ENCODE assay signal across 9 cellular contexts in the genomic region with DNA sequence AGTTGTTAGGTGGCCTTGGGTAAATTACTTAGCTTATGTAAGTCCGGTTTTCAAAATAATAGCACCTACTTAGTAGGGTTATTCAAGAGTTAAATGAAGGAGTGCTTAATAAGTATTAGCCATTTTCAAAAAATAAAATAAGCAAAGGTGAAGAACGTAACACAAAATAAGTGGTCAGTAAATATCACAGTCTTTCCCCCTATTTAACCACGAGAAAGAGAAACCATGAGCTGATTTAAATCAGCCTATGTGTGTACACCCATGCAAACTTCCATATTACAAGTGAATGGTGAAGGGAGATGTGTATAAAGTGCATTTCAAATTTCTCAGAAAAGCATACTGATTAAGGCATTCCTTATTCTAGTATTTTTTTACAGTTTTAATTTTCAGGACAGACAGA. TPM values are rescaled to one million over a fixed set of nuclear protein-coding genes. Genes with fewer than 3 reads are reported as not detected.
A peak's percentile ranks its signal among the peaks of the same experiment; 100 is the strongest.
DNase-seq lines count a peak whose midpoint lies in the region; ATAC-seq and TF ChIP-seq lines count a peak whose summit lies in the region.
"Had no signal": no experiment of that assay in that cellular context is flagged by ENCODE, and none has a peak within 500 bp of the region (broad histone marks: within the 10 kb centered on the region; RNA-seq: fewer than 3 reads in every experiment).

No MANE protein-coding gene starts in this region.

- CTCF ChIA-PET in activated CD4-positive, alpha-beta memory T cell treated with anti-CD3 and anti-CD28 coated beads for 36 hours (lab: Charles Lee): interaction anchor here (0.7 to 13.8 kb wide), 13 partner anchors 7 to 109 kb away, joined by 3 to 96 read pairs (median 7); no protein-coding TSS in a partner anchor

- H3K27me3 Mint-ChIP-seq in activated CD4-positive, alpha-beta memory T cell treated with anti-CD3 and anti-CD28 coated beads for 36 hours: no peaks in the 10 kb centered on the region
- H3K27me3 Mint-ChIP-seq in glutamatergic neuron (ENCODE audit: unreplicated experiment): no peaks in the 10 kb centered on the region

- intact Hi-C loops in activated CD4-positive, alpha-beta memory T cell treated with anti-CD3 and anti-CD28 coated beads for 36 hours (cut with micrococcal nuclease): loop anchor here (5.0 kb wide), 1 partner anchor 572 kb away; the partner anchor contains the start of gene ATF2

- H3K4me3 ChIP-seq in BLaER1 (peak overlapping the region; percentile 69), mucosa of rectum (ENCODE audit: low read length in 2 of 2) (peak overlapping the region in 1 of 2 donors; percentile 63)

- H3K27me3 ChIP-seq in BLaER1 (no peaks in the 10 kb centered on the region), mucosa of rectum (ENCODE audit: control insufficient read depth in 2 of 2, insufficient read depth in 2 of 2, low read length in 2 of 2) (no peaks in the 10 kb centered on the region)

- H3K36me3 ChIP-seq in BLaER1: peaks cover 15% of the 10 kb centered on the region
- no peaks in the 10 kb centered on the region for H3K36me3 ChIP-seq in mucosa of rectum (ENCODE audit: control insufficient read depth in 2 of 2, insufficient read depth in 2 of 2, low read length in 2 of 2)

- H3K9me3 ChIP-seq in BLaER1 (peaks cover 12% of the 10 kb centered on the region; the same call in 1 of the 2 replicates), mucosa of rectum (ENCODE audit: control insufficient read depth in 2 of 2, low read length in 2 of 2) (no peaks in the 10 kb centered on the region)

- peaks cover 60% of the 10 kb centered on the region for H3K4me1 ChIP-seq in BLaER1
- peaks cover 5 to 13% of the 10 kb centered on the region in 2 donors for H3K4me1 ChIP-seq in mucosa of rectum (ENCODE audit: control insufficient read depth in 2 of 2, insufficient read depth in 2 of 2, low read length in 2 of 2)

- H3K4me3 Mint-ChIP-seq in activated CD4-positive, alpha-beta memory T cell treated with anti-CD3 and anti-CD28 coated beads for 36 hours: peak overlapping the region; percentile 81
- no peak overlapping the region for H3K4me3 Mint-ChIP-seq in glutamatergic neuron (ENCODE audit: unreplicated experiment)

- H3K36me3 Mint-ChIP-seq in activated CD4-positive, alpha-beta memory T cell treated with anti-CD3 and anti-CD28 coated beads for 36 hours: peaks cover 35% of the 10 kb centered on the region
- H3K36me3 Mint-ChIP-seq in glutamatergic neuron (ENCODE audit: unreplicated experiment): peaks cover 10% of the 10 kb centered on the region

- H3K4me2 ChIP-seq in BLaER1: peak overlapping the region; percentile 81

- peaks cover 74% of the 10 kb centered on the region for H3K4me1 Mint-ChIP-seq in activated CD4-positive, alpha-beta memory T cell treated with anti-CD3 and anti-CD28 coated beads for 36 hours (ENCODE audit: low read depth)
- H3K4me1 Mint-ChIP-seq in glutamatergic neuron (ENCODE audit: low read depth, unreplicated experiment): peaks cover 10% of the 10 kb centered on the region

- peak overlapping the region; percentile 98 for H3K27ac Mint-ChIP-seq in activated CD4-positive, alpha-beta memory T cell treated with anti-CD3 and anti-CD28 coated beads for 36 hours
- H3K27ac Mint-ChIP-seq in glutamatergic neuron (ENCODE audit: unreplicated experiment): no peak overlapping the region

- ATAC-seq in GM21447 (IDR thresholded peaks at IDR 0.05; ENCODE audit: unreplicated experiment): peak; percentile 20
- no peak for ATAC-seq in GM18868 (IDR thresholded peaks at IDR 0.05; ENCODE audit: unreplicated experiment)
- ATAC-seq in GM18873 (IDR thresholded peaks at IDR 0.05; ENCODE audit: low FRiP score, unreplicated experiment): no peak

- no peak for TF ChIP-seq CTCF in glutamatergic neuron (IDR thresholded peaks at IDR 0.05; ENCODE audit: partially characterized antibody, unreplicated experiment)

- peak overlapping the region; percentile 94 for H3K9ac ChIP-seq in BLaER1
- peak overlapping the region in 1 of 2 donors; percentile 35 for H3K9ac ChIP-seq in mucosa of rectum (ENCODE audit: low read depth in 1 of 2, low read length in 2 of 2)

- POLR2A ChIA-PET in activated CD4-positive, alpha-beta memory T cell treated with anti-CD3 and anti-CD28 coated beads for 36 hours (lab: Charles Lee): interaction anchor here (0.7 to 11.0 kb wide), 12 partner anchors 11 to 111 kb away, joined by 3 to 126 read pairs (median 5); partner anchors contain the start of gene GPR155

- no peaks in the 10 kb centered on the region for H4K20me1 ChIP-seq in BLaER1

- no peak for DNase-seq in activated CD4-positive, alpha-beta memory T cell treated with anti-CD3 and anti-CD28 coated beads for 36 hours
- DNase-seq in glutamatergic neuron (no peak), ecto neural progenitor cell (ENCODE audit: low spot score) (no peak)
- DNase-seq: NCI-H1436 treated with DMSO at 0.1 percent for 48 hours had no signal

- H3K9me3 Mint-ChIP-seq in activated CD4-positive, alpha-beta memory T cell treated with anti-CD3 and anti-CD28 coated beads for 36 hours: no peaks in the 10 kb centered on the region
- peaks cover 2% of the 10 kb centered on the region for H3K9me3 Mint-ChIP-seq in glutamatergic neuron (ENCODE audit: unreplicated experiment)

- H3K27ac ChIP-seq in BLaER1: peak overlapping the region; percentile 96
- peak overlapping the region; percentile 59 to 86 for H3K27ac ChIP-seq in mucosa of rectum (ENCODE audit: low read depth in 2 of 2, low read length in 2 of 2)

RNA-seq across cellular contexts. Expression of gene WIPF1, which starts 2.2 kb away (rescaled TPM):
- total RNA-seq in activated CD4-positive, alpha-beta memory T cell treated with anti-CD3 and anti-CD28 coated beads for 36 hours: 100 to 1,000 TPM; 170 to 183 TPM
- total RNA-seq in glutamatergic neuron (ENCODE audit: unreplicated experiment): 15.5 TPM

Comparison
In these comparisons a context has a peak if more than half of its experiments do, and no peak if none do; other contexts are left out.
1. RNA of gene WIPF1, which starts 2.2 kb away (total RNA-seq): 170 to 183 TPM in activated CD4-positive, alpha-beta memory T cell treated with anti-CD3 and anti-CD28 coated beads for 36 hours; 15.5 TPM in glutamatergic neuron (single experiment); every median in the first group is over 10 times any median in the second.